ENCODE assay signal across 12 cellular contexts in the genomic region with DNA sequence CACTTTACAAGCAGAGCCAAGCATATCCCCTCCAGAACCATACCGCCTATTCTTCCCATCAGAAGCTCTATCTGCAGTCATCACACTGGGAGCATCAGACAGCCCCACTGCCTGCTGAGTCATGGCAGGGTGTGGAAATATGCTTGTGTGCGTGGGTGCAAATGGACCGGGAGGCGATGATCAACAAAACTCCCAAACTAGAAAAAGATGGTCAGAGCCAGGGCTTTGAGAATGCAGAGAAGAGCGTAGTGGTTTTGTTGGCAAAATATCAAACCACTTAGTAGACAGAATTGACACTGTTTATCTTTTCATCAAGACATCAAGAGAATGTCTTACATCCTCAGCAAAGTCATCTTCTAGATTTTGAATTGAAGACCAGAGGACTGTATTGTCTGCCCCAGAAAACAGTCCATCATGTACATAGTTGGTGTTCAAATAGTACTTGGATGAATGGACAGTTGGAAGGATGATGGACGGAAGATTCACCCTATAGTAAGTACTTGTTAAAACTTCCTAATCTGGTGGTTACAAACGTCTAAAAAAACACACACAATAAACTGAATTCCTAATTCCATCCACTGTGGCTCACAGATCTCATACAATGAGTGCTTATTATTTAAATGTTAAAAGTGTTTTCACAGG. TPM values are rescaled to one million over a fixed set of nuclear protein-coding genes. Genes with fewer than 3 reads are reported as not detected.
DNase-seq lines count a peak whose midpoint lies in the region; ATAC-seq, FAIRE-seq and TF ChIP-seq lines count a peak whose summit lies in the region.
"Had no signal": no experiment of that assay in that cellular context is flagged by ENCODE, and none has a peak within 500 bp of the region (broad histone marks: within the 10 kb centered on the region; RNA-seq: fewer than 3 reads in every experiment).

No MANE protein-coding gene starts in this region.

- FAIRE-seq in D721Med (lab: Jason Lieb, UNC), result no peak
- FAIRE-seq: colon had no signal

- CTCF ChIA-PET in activated naive CD4-positive, alpha-beta T cell treated with anti-CD3 and anti-CD28 coated beads for 36 hours (lab: Charles Lee), result interaction anchor here (0.9 to 2.0 kb wide), 5 partner anchors 32 to 215 kb away, joined by 3 to 9 read pairs (median 4); no protein-coding TSS in a partner anchor
- CTCF ChIA-PET in activated naive CD4-positive, alpha-beta T cell treated with anti-CD3 and anti-CD28 coated beads, Interleukin-2, amount 10 ng/mL, durations not matched to agents 7 days and 5 days (lab: Charles Lee), result interaction anchor here (1.6 kb wide), 1 partner anchor 32 kb away, joined by 5 read pairs; no protein-coding TSS in a partner anchor

- H3K36me3 ChIP-seq in suprapubic skin, result no peaks in the 10 kb centered on the region
- H3K36me3 ChIP-seq: neutrophil had no signal

- no peak overlapping the region for H3K4me3 ChIP-seq in suprapubic skin

- TF ChIP-seq EP300 in suprapubic skin (IDR thresholded peaks at IDR 0.05), result no peak

- WGBS in suprapubic skin, result 40% methylated on average over 7 of the region's 7 CpGs

- no peaks in the 10 kb centered on the region for H3K27me3 Mint-ChIP-seq in activated naive CD4-positive, alpha-beta T cell treated with anti-CD3 and anti-CD28 coated beads for 36 hours (ENCODE audit: low read depth)
- peaks cover 65% of the 10 kb centered on the region for H3K27me3 Mint-ChIP-seq in activated naive CD4-positive, alpha-beta T cell treated with anti-CD3 and anti-CD28 coated beads, Interleukin-2, amount 10 ng/mL, durations not matched to agents 7 days and 5 days

- no peak overlapping the region for H3K4me3 Mint-ChIP-seq in activated naive CD4-positive, alpha-beta T cell treated with anti-CD3 and anti-CD28 coated beads for 36 hours
- H3K4me3 Mint-ChIP-seq in activated naive CD4-positive, alpha-beta T cell treated with anti-CD3 and anti-CD28 coated beads, Interleukin-2, amount 10 ng/mL, durations not matched to agents 7 days and 5 days, result no peak overlapping the region

- no peaks in the 10 kb centered on the region for H3K9me3 Mint-ChIP-seq in activated naive CD4-positive, alpha-beta T cell treated with anti-CD3 and anti-CD28 coated beads for 36 hours
- H3K9me3 Mint-ChIP-seq in activated naive CD4-positive, alpha-beta T cell treated with anti-CD3 and anti-CD28 coated beads, Interleukin-2, amount 10 ng/mL, durations not matched to agents 7 days and 5 days, result no peaks in the 10 kb centered on the region
- H3K9me3 Mint-ChIP-seq: CD4-positive, alpha-beta memory T cell had no signal

- intact Hi-C loops in activated naive CD4-positive, alpha-beta T cell treated with anti-CD3 and anti-CD28 coated beads for 36 hours (cut with micrococcal nuclease), result loop anchor here (5.0 kb wide), 1 partner anchor 73 kb away; no protein-coding TSS in a partner anchor

- ATAC-seq in HG02798 (IDR thresholded peaks at IDR 0.05; ENCODE audit: poor library complexity, unreplicated experiment), result no peak
- no peak for ATAC-seq in HG03342 (IDR thresholded peaks at IDR 0.05; ENCODE audit: unreplicated experiment)

- H3K27ac ChIP-seq in suprapubic skin, result peak overlapping the region; percentile 39
- H3K27ac ChIP-seq: neutrophil had no signal

- H3K4me1 Mint-ChIP-seq in activated naive CD4-positive, alpha-beta T cell treated with anti-CD3 and anti-CD28 coated beads for 36 hours (ENCODE audit: low read depth), result peaks cover 17% of the 10 kb centered on the region
- H3K4me1 Mint-ChIP-seq in activated naive CD4-positive, alpha-beta T cell treated with anti-CD3 and anti-CD28 coated beads, Interleukin-2, amount 10 ng/mL, durations not matched to agents 7 days and 5 days, result peaks cover 18% of the 10 kb centered on the region

- TF ChIP-seq CTCF in suprapubic skin (IDR thresholded peaks at IDR 0.05) (no peak), D721Med (IDR thresholded peaks at IDR 0.05; ENCODE audit: insufficient read depth, missing control alignments) (no peak)

- no peak overlapping the region for H3K27ac Mint-ChIP-seq in activated naive CD4-positive, alpha-beta T cell treated with anti-CD3 and anti-CD28 coated beads for 36 hours
- no peak overlapping the region for H3K27ac Mint-ChIP-seq in activated naive CD4-positive, alpha-beta T cell treated with anti-CD3 and anti-CD28 coated beads, Interleukin-2, amount 10 ng/mL, durations not matched to agents 7 days and 5 days
- H3K27ac Mint-ChIP-seq: CD4-positive, alpha-beta memory T cell had no signal

- no peaks in the 10 kb centered on the region for H3K27me3 ChIP-seq in suprapubic skin

- H3K36me3 Mint-ChIP-seq in activated naive CD4-positive, alpha-beta T cell treated with anti-CD3 and anti-CD28 coated beads for 36 hours (ENCODE audit: low read depth), result no peaks in the 10 kb centered on the region
- no peaks in the 10 kb centered on the region for H3K36me3 Mint-ChIP-seq in activated naive CD4-positive, alpha-beta T cell treated with anti-CD3 and anti-CD28 coated beads, Interleukin-2, amount 10 ng/mL, durations not matched to agents 7 days and 5 days
- H3K36me3 Mint-ChIP-seq: CD4-positive, alpha-beta memory T cell had no signal

- TF ChIP-seq POLR2A in suprapubic skin (IDR thresholded peaks at IDR 0.05), result no peak

- DNase-seq in activated naive CD4-positive, alpha-beta T cell treated with anti-CD3 and anti-CD28 coated beads for 36 hours, result peak; percentile 31
- DNase-seq in activated naive CD4-positive, alpha-beta T cell treated with anti-CD3 and anti-CD28 coated beads, Interleukin-2, amount 10 ng/mL, durations not matched to agents 7 days and 5 days, result no peak
- peak; percentile 58 to 66 for DNase-seq in activated T-cell treated with anti-CD3 and anti-CD28 coated beads, Interleukin-2, amount 50 U/mL, for 48 hours
- DNase-seq in kidney glomerular epithelial cell (lab: John Stamatoyannopoulos, UW) (peak; percentile 67), suprapubic skin (ENCODE audit: low spot score in 2 of 2) (no peak), D721Med (ENCODE audit: insufficient read length, low spot score) (no peak)
- DNase-seq: NCI-H526 had no signal

- no peaks in the 10 kb centered on the region for H3K9me3 ChIP-seq in suprapubic skin
- H3K9me3 ChIP-seq: neutrophil had no signal

- H3K4me1 ChIP-seq in suprapubic skin, result peaks cover 47% of the 10 kb centered on the region

RNA-seq across cellular contexts. Expression of a gene that starts 54.9 kb away (rescaled TPM):
- not detected for total RNA-seq in activated naive CD4-positive, alpha-beta T cell treated with anti-CD3 and anti-CD28 coated beads for 36 hours
- total RNA-seq in suprapubic skin, result 10 to 100 TPM; 35.5 to 91.7 (median 61.7) TPM

Comparison
In these comparisons a context has a peak if more than half of its experiments do, and no peak if none do; other contexts are left out.
1. DNase-seq: peak in activated naive CD4-positive, alpha-beta T cell treated with anti-CD3 and anti-CD28 coated beads for 36 hours (single experiment), activated T-cell treated with anti-CD3 and anti-CD28 coated beads, Interleukin-2, amount 50 U/mL, for 48 hours (2 of 2) and kidney glomerular epithelial cell (single experiment); none in activated naive CD4-positive, alpha-beta T cell treated with anti-CD3 and anti-CD28 coated beads, Interleukin-2, amount 10 ng/mL, durations not matched to agents 7 days and 5 days (single experiment), suprapubic skin (0 of 2) and D721Med (single experiment).
2. RNA of a gene that starts 54.9 kb away (total RNA-seq): 35.5 to 91.7 TPM in suprapubic skin; not detected in activated naive CD4-positive, alpha-beta T cell treated with anti-CD3 and anti-CD28 coated beads for 36 hours; every median in the first group is over 10 times any median in the second.